ENCODE assay signal across 18 cellular contexts in the genomic region with DNA sequence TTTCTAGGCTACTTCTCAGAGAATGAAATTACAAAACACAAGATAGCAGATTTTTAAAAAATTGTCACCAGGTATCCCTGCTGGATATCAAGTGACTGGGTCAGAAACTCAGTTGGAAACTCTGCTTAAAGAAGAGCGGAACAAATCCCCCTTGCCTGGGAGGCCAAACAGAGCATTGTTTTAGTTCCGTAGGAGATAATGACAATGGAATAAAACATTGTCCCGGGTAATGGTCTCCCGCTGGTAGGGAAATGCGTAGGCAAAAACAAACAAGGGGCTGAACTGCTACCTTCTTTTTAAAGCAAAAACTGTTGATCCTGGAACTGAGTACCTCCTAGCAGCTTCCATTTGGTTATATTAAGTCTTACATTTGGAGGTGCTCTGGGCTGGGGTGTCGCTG. TPM values are rescaled to one million over a fixed set of nuclear protein-coding genes. Genes with fewer than 3 reads are reported as not detected.
DNase-seq lines count a peak whose midpoint lies in the region; ATAC-seq and TF ChIP-seq lines count a peak whose summit lies in the region.
"Had no signal": no experiment of that assay in that cellular context is flagged by ENCODE, and none has a peak within 500 bp of the region (broad histone marks: within the 10 kb centered on the region; RNA-seq: fewer than 3 reads in every experiment).

No MANE protein-coding gene starts in this region.

- no peak for TF ChIP-seq EP300 in esophagus muscularis mucosa (IDR thresholded peaks at IDR 0.05)

- no peak for ATAC-seq in GM21717 (IDR thresholded peaks at IDR 0.05; ENCODE audit: unreplicated experiment)
- no peak for ATAC-seq in GM21367 (IDR thresholded peaks at IDR 0.05; ENCODE audit: unreplicated experiment)
- ATAC-seq: HCT116 had no signal

- WGBS in esophagus muscularis mucosa: 11% methylated on average over 6 of the region's 6 CpGs

- H3K9ac ChIP-seq in iPS-18a (ENCODE audit: low read length): no peak overlapping the region

- H3K27me3 ChIP-seq in A673 (replicated peaks; ENCODE audit: insufficient read depth, low read depth, low read length, poor library complexity): no peaks in the 10 kb centered on the region
- peaks cover 100% of the 10 kb centered on the region for H3K27me3 ChIP-seq in iPS-18a (ENCODE audit: control insufficient read depth, insufficient read depth, low read length)
- H3K27me3 ChIP-seq in esophagus muscularis mucosa: peaks cover 21 to 100% (median 76%) of the 10 kb centered on the region in 4 donors

- peaks cover 38% of the 10 kb centered on the region for H3K4me1 ChIP-seq in A673 (ENCODE audit: insufficient read depth, low read length, poor library complexity, severe bottlenecking)
- H3K4me1 ChIP-seq in HEK293 (ENCODE audit: control insufficient read depth, insufficient read depth, low read length): peaks cover 9% of the 10 kb centered on the region
- peaks cover 27% of the 10 kb centered on the region for H3K4me1 ChIP-seq in iPS-18a (ENCODE audit: control insufficient read depth, low read depth, low read length)
- H3K4me1 ChIP-seq in esophagus muscularis mucosa: peaks cover 15 to 20% (median 17%) of the 10 kb centered on the region in 4 donors

- POLR2A ChIA-PET in A673 (lab: Charles Lee; ENCODE audit: low non-redundant PET) (interaction anchor here (0.5 kb wide), 1 partner anchor 69 kb away, joined by 10 read pairs; no protein-coding TSS in a partner anchor), HEK293 (lab: Yijun Ruan, JAX) (no interaction called here)

- no peak for TF ChIP-seq POLR2A in esophagus muscularis mucosa (IDR thresholded peaks at IDR 0.05; ENCODE audit: low read depth)

- intact Hi-C loops in A673 (cut with micrococcal nuclease; ENCODE audit: unreplicated experiment) (no loop called here), esophagus muscularis mucosa (cut with DNase I) (no loop called here)

- CTCF ChIA-PET in A673 (lab: Charles Lee): interaction anchor here (1.2 kb wide), 1 partner anchor 16 kb away, joined by 3 read pairs; no protein-coding TSS in a partner anchor
- CTCF ChIA-PET in HEK293 (lab: Yijun Ruan, JAX): interaction anchor here (0.7 to 4.4 kb wide), 3 partner anchors 8 to 49 kb away, joined by 3 to 25 read pairs (median 16); no protein-coding TSS in a partner anchor

- H3K4me3 ChIP-seq in A673 (ENCODE audit: low read depth, low read length, poor library complexity, severe bottlenecking): no peak overlapping the region
- no peak overlapping the region for H3K4me3 ChIP-seq in HEK293 (ENCODE audit: low read depth, low read length)
- H3K4me3 ChIP-seq in iPS-18a (ENCODE audit: low read length): peak overlapping the region; percentile 28
- no peak overlapping the region for H3K4me3 ChIP-seq in esophagus muscularis mucosa
- H3K4me3 ChIP-seq: MG63, SJSA1 had no signal

- no TSS peak for BruUV-seq in A673 (replicated peaks; lab: Mats Ljungman, UMichigan)

- H3K27ac ChIP-seq in A673 (ENCODE audit: low read depth, low read length, poor library complexity, severe bottlenecking): peak overlapping the region; percentile 15
- H3K27ac ChIP-seq in HEK293 (ENCODE audit: extremely low read depth, low read depth, low read length): no peak overlapping the region
- H3K27ac ChIP-seq in iPS-18a (ENCODE audit: low read length): no peak overlapping the region
- no peak overlapping the region for H3K27ac ChIP-seq in esophagus muscularis mucosa (replicated peaks in 1 of 4)
- H3K27ac ChIP-seq: SJSA1 had no signal

- TF ChIP-seq CTCF in A673 (conservative IDR thresholded peaks at IDR 0.05; ENCODE audit: low read depth, low read length) (no peak), HEK293 (tag by site-specific recombination; IDR thresholded peaks at IDR 0.05) (no peak), esophagus muscularis mucosa (IDR thresholded peaks at IDR 0.05) (no peak)

- DNase-seq in A673 (ENCODE audit: low spot score) (peak; percentile 73), NCI-H69 (lab: John Stamatoyannopoulos, UW) (peak; percentile 71), esophagus muscularis mucosa (ENCODE audit: extremely low spot score) (no peak)
- DNase-seq in effector CD4-positive, alpha-beta T cell: no peak
- DNase-seq: Caco-2; CD4-positive, CD25-positive, alpha-beta regulatory T cell; DMS153; MG63; NCI-H1092; NCI-H187; NCI-H446 treated with DMSO at 0.1 percent for 48 hours; NCI-H82 had no signal

- H3K9me3 ChIP-seq in A673 (ENCODE audit: low read depth, low read length, poor library complexity, severe bottlenecking) (no peaks in the 10 kb centered on the region), HEK293 (ENCODE audit: control insufficient read depth, insufficient read depth, low read depth, low read length) (no peaks in the 10 kb centered on the region), iPS-18a (ENCODE audit: control insufficient read depth, low read depth, low read length) (no peaks in the 10 kb centered on the region), esophagus muscularis mucosa (no peaks in the 10 kb centered on the region)
- H3K9me3 ChIP-seq: Caco-2, MG63, SJSA1 had no signal

- no peaks in the 10 kb centered on the region for H3K36me3 ChIP-seq in A673 (ENCODE audit: insufficient read depth, low read length, poor library complexity, severe bottlenecking)
- no peaks in the 10 kb centered on the region for H3K36me3 ChIP-seq in HEK293 (ENCODE audit: control insufficient read depth in 2 of 2, insufficient read depth in 1 of 2, low read length in 2 of 2)
- H3K36me3 ChIP-seq in iPS-18a (ENCODE audit: control insufficient read depth, low read depth, low read length): no peaks in the 10 kb centered on the region
- H3K36me3 ChIP-seq in esophagus muscularis mucosa: no peaks in the 10 kb centered on the region
- H3K36me3 ChIP-seq: MG63, SJSA1 had no signal

TF ChIP-seq in HEK293, 187 proteins besides CTCF, POLR2A, EP300 and RAD21:
- TF ChIP-seq ZNF701 (tag by site-specific recombination; IDR thresholded peaks at IDR 0.05) (no peak), ZBTB20 (tag by site-specific recombination; IDR thresholded peaks at IDR 0.05) (peak; percentile 66), BCL11A (tag by site-specific recombination; IDR thresholded peaks at IDR 0.05; ENCODE audit: low read depth) (no peak), OSR2 (tag by site-specific recombination; IDR thresholded peaks at IDR 0.05) (peak; percentile 28; the same call in 1 of the 2 replicates), BCL11B (tag by site-specific recombination; IDR thresholded peaks at IDR 0.05; ENCODE audit: low read depth) (no peak), GFI1B (tag by site-specific recombination; IDR thresholded peaks at IDR 0.05) (no peak), HOXC10 (CRISPR knock-in tag; IDR thresholded peaks at IDR 0.05) (no peak), ZFHX2 (tag by site-specific recombination; conservative IDR thresholded peaks at IDR 0.05) (peak; percentile 65), EGR2 (tag by site-specific recombination; IDR thresholded peaks at IDR 0.05; ENCODE audit: low read depth) (peak; percentile 35; the same call in 1 of the 2 replicates), ZNF560 (tag by site-specific recombination; IDR thresholded peaks at IDR 0.05; ENCODE audit: borderline replicate concordance) (no peak), REPIN1 (tag by site-specific recombination; IDR thresholded peaks at IDR 0.05; ENCODE audit: low read depth) (no peak), ZIC2 (tag by site-specific recombination; IDR thresholded peaks at IDR 0.05) (peak; percentile 85)
- TF ChIP-seq, protein P1, sequence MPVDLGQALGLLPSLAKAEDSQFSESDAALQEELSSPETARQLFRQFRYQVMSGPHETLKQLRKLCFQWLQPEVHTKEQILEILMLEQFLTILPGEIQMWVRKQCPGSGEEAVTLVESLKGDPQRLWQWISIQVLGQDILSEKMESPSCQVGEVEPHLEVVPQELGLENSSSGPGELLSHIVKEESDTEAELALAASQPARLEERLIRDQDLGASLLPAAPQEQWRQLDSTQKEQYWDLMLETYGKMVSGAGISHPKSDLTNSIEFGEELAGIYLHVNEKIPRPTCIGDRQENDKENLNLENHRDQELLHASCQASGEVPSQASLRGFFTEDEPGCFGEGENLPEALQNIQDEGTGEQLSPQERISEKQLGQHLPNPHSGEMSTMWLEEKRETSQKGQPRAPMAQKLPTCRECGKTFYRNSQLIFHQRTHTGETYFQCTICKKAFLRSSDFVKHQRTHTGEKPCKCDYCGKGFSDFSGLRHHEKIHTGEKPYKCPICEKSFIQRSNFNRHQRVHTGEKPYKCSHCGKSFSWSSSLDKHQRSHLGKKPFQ (tag by site-specific recombination; IDR thresholded peaks at IDR 0.05): no peak

RNA-seq across cellular contexts. Expression of a gene that starts 21.3 kb away (rescaled TPM):
- total RNA-seq in A673 (2021): 65.1 and 74.4 TPM in 2 replicates
- not detected for total RNA-seq in esophagus muscularis mucosa
- total RNA-seq: Caco-2; CD4-positive, CD25-positive, alpha-beta regulatory T cell; SJSA1 had no signal

RNA-seq across cellular contexts. Expression of a gene that starts 37.9 kb away (rescaled TPM):
- total RNA-seq in A673 (2021) (0.43 and 0.44 TPM in 2 replicates), esophagus muscularis mucosa (not detected)
- total RNA-seq: Caco-2; CD4-positive, CD25-positive, alpha-beta regulatory T cell; SJSA1 had no signal

Comparison
In these comparisons a context has a peak if more than half of its experiments do, and no peak if none do; other contexts are left out.
1. DNase-seq: peak in A673 (single experiment) and NCI-H69 (single experiment); none in esophagus muscularis mucosa (single experiment) and effector CD4-positive, alpha-beta T cell (single experiment).
2. RNA of a gene that starts 21.3 kb away (total RNA-seq): 65.1 to 74.4 TPM in A673; not detected in esophagus muscularis mucosa; every median in the first group is over 10 times any median in the second.